ENCODE assay signal across 8 cellular contexts in genomic region chr11:134050541-134051383, GRCh38. TPM values are rescaled to one million over a fixed set of nuclear protein-coding genes. Genes with fewer than 3 reads are reported as not detected.
DNase-seq lines count a peak whose midpoint lies in the region; ATAC-seq, FAIRE-seq and TF ChIP-seq lines count a peak whose summit lies in the region.

No MANE protein-coding gene starts in this region.

- H3K4me1 ChIP-seq in HepG2 (ENCODE audit: insufficient read depth, low read length), result no peaks in the 10 kb centered on the region

- H3K36me3 ChIP-seq in HepG2 (replicated peaks in 1 of 2; ENCODE audit: control insufficient read depth in 1 of 2, insufficient read depth in 2 of 2, low read length in 2 of 2), result no peaks in the 10 kb centered on the region

- no peak overlapping the region for H3K9ac ChIP-seq in HepG2 (ENCODE audit: insufficient read depth, low read depth, low read length)

- TF ChIP-seq EP300 in HepG2 (IDR thresholded peaks at IDR 0.05; ENCODE audit: low read depth in 2 of 2, low read length in 2 of 2) (no peak), HepG2 (CRISPR knock-in tag; IDR thresholded peaks at IDR 0.05; ENCODE audit: borderline replicate concordance) (no peak)

- TF ChIP-seq POLR2A in HepG2 (IDR thresholded peaks at IDR 0.05; ENCODE audit: insufficient read depth in 1 of 2, low read depth in 2 of 2, low read length in 2 of 2), result no peak

- CTCF ChIA-PET in HepG2 (lab: Yijun Ruan, JAX; ENCODE audit: low intra/inter-chr PET ratio, low total read pairs), result interaction anchor here (2.3 to 2.5 kb wide), 2 partner anchors 48 to 89 kb away, joined by 9 to 22 read pairs; no protein-coding TSS in a partner anchor

- peak; percentile 82 for TF ChIP-seq RAD21 in HepG2 (CRISPR knock-in tag; IDR thresholded peaks at IDR 0.05)

- POLR2A ChIA-PET in HepG2 (lab: Yijun Ruan, JAX), result no interaction called here

- H4K20me1 ChIP-seq in HepG2 (ENCODE audit: insufficient read depth, low read length), result no peaks in the 10 kb centered on the region

- intact Hi-C loops in HepG2 (cut with micrococcal nuclease; ENCODE audit: unreplicated experiment), result loop anchor here (1.0 to 2.0 kb wide), 2 partner anchors 48 to 89 kb away; no protein-coding TSS in a partner anchor

- DNase-seq in ACHN, result peak; percentile 51
- DNase-seq in NCI-H2196 (lab: John Stamatoyannopoulos, UW; ENCODE audit: unreplicated experiment), result peak; percentile 88
- DNase-seq in cerebellum (ENCODE audit: low spot score), result peak; percentile 82
- DNase-seq in HepG2 (ENCODE audit: low spot score), result peak; percentile 32
- DNase-seq in stimulated activated CD4-positive, alpha-beta T cell treated with anti-CD3 and anti-CD28 coated beads, Interleukin-4, amount 100 ng/mL, for 48 hours (ENCODE audit: low read depth in 2 of 2), result peak; percentile 57 to 68

- H3K9me3 ChIP-seq in HepG2 (ENCODE audit: low read length), result no peaks in the 10 kb centered on the region

- no peak overlapping the region for H2AFZ ChIP-seq in HepG2 (ENCODE audit: low read length)

- ATAC-seq in GM18517 (IDR thresholded peaks at IDR 0.05; ENCODE audit: unreplicated experiment) (peak; percentile 64), HG03045 (IDR thresholded peaks at IDR 0.05; ENCODE audit: unreplicated experiment) (peak; percentile 76), HepG2 (peak; percentile 92)
- ATAC-seq in activated CD4-positive, CD25-positive, alpha-beta regulatory T cell treated with anti-CD3 and anti-CD28 coated beads, Interleukin-2, amount 50 U/mL, for 24 hours, result peak; percentile 88 to 92

- H3K79me2 ChIP-seq in HepG2 (ENCODE audit: insufficient read depth, low read length), result no peaks in the 10 kb centered on the region

- in situ Hi-C loops in ACHN (cut with HindIII; ENCODE audit: low pct_ligation_motif_present, low pct_unique_long_range_greater_than_20kb, low sequenced_read_pairs), result no loop called here
- in situ Hi-C loops in HepG2 (cut with HindIII; ENCODE audit: extremely low pct_ligation_motif_present, low pct_unique_long_range_greater_than_20kb), result no loop called here

- peak overlapping the region in 1 of 3 experiments; percentile 28; a peak in 1 of 6 replicates for H3K4me3 ChIP-seq in HepG2 (replicated peaks in 1 of 3; ENCODE audit: insufficient read depth in 1 of 3, low read depth in 2 of 3, low read length in 3 of 3)

- BruUV-seq in HepG2 (replicated peaks; lab: Mats Ljungman, UMichigan), result no TSS peak

- H3K27me3 ChIP-seq in HepG2 (ENCODE audit: control insufficient read depth in 1 of 2, insufficient read depth in 2 of 2, low read length in 2 of 2), result peaks cover 9 to 49% of the 10 kb centered on the region in 2 experiments; a peak in 4 of 5 replicates

- H3K4me2 ChIP-seq in HepG2 (ENCODE audit: low read depth, low read length), result peak overlapping the region; percentile 45; the same call in 1 of the 2 replicates

- no peak for FAIRE-seq in HepG2 (lab: Jason Lieb, UNC)

- 58% methylated on average over 24 of the region's 43 CpGs for WGBS in HepG2 (ENCODE audit: low lambda C conversion rate)

- TF ChIP-seq CTCF in HepG2 (CRISPR knock-in tag; IDR thresholded peaks at IDR 0.05), result peak; percentile 92

- no peak overlapping the region for H3K27ac ChIP-seq in HepG2 (ENCODE audit: extremely low read length, insufficient read depth, low read length)

TF ChIP-seq in HepG2, 621 proteins besides CTCF, POLR2A, EP300 and RAD21 (continues in another document):
- TF ChIP-seq PITX1 (CRISPR knock-in tag; IDR thresholded peaks at IDR 0.05) (0 out of 2 replicates have a peak, but pooled peaks have one; percentile 23), SMAD1 (CRISPR knock-in tag; IDR thresholded peaks at IDR 0.05; ENCODE audit: borderline replicate concordance, low read depth) (no peak), ZNF777 (CRISPR knock-in tag; IDR thresholded peaks at IDR 0.05) (peak; percentile 37; the same call in 1 of the 2 replicates), GABPB1 (CRISPR knock-in tag; IDR thresholded peaks at IDR 0.05) (peak; percentile 32; the same call in 1 of the 2 replicates), ZNF788 (CRISPR knock-in tag; IDR thresholded peaks at IDR 0.05; ENCODE audit: borderline replicate concordance) (peak; percentile 24; the same call in 1 of the 2 replicates), ZNF138 (CRISPR knock-in tag; IDR thresholded peaks at IDR 0.05; ENCODE audit: low read depth) (no peak), ZNF225 (CRISPR knock-in tag; IDR thresholded peaks at IDR 0.05) (no peak; the same call in 1 of the 2 replicates), FOXM1 (CRISPR knock-in tag; IDR thresholded peaks at IDR 0.05) (no peak), XRCC5 (optimal IDR thresholded peaks at IDR 0.05; ENCODE audit: low read length) (peak; percentile 71), STAG1 (CRISPR knock-in tag; IDR thresholded peaks at IDR 0.05) (peak; percentile 79), ZXDC (CRISPR knock-in tag; IDR thresholded peaks at IDR 0.05) (no peak), NONO (IDR thresholded peaks at IDR 0.05) (no peak), NONO (CRISPR knock-in tag; conservative IDR thresholded peaks at IDR 0.05) (0 out of 2 replicates have a peak, but pooled peaks have one; percentile 20), ZNF230 (CRISPR knock-in tag; IDR thresholded peaks at IDR 0.05) (no peak), REPIN1 (CRISPR knock-in tag; IDR thresholded peaks at IDR 0.05; ENCODE audit: borderline replicate concordance, low read depth) (0 out of 2 replicates have a peak, but pooled peaks have one; percentile 37), KDM2A (CRISPR knock-in tag; IDR thresholded peaks at IDR 0.05; ENCODE audit: borderline replicate concordance, low read depth) (peak; percentile 61; the same call in 1 of the 2 replicates), ISL2 (CRISPR knock-in tag; IDR thresholded peaks at IDR 0.05) (no peak), ZNF879 (CRISPR knock-in tag; IDR thresholded peaks at IDR 0.05) (no peak), PATZ1 (CRISPR knock-in tag; IDR thresholded peaks at IDR 0.05) (peak; percentile 83), AHR (CRISPR knock-in tag; IDR thresholded peaks at IDR 0.05) (no peak)

RNA-seq across cellular contexts. Expression of gene JAM3, which starts 18.1 kb away (rescaled TPM):
- total RNA-seq in cerebellum, result 49.5 TPM
- 2.0 and 2.8 TPM in 2 replicates for total RNA-seq in HepG2 (2016; rRNA removed; fragmentation: Illumina TruSeq; extraction: Trizol)
- total RNA-seq in HepG2 (2016; cell fraction: cytosol; rRNA removed; fragmentation: Illumina TruSeq; extraction: Trizol; ENCODE audit: low read depth), result 0.20 and 0.26 TPM in 2 replicates
- total RNA-seq in HepG2 (2016; cell fraction: insoluble cytoplasmic fraction; rRNA removed; fragmentation: Illumina TruSeq; extraction: Trizol), result 1.3 and 2.8 TPM in 2 replicates
- 0.87 and 0.96 TPM in 2 replicates for total RNA-seq in HepG2 (2016; cell fraction: membrane; rRNA removed; fragmentation: Illumina TruSeq; extraction: Trizol)
- total RNA-seq in HepG2 (2016; cell fraction: nucleus; rRNA removed; fragmentation: Illumina TruSeq; extraction: Trizol), result 2.9 and 3.8 TPM in 2 replicates
- 0.71 and 0.98 TPM in 2 replicates for polyA plus RNA-seq in HepG2 (2011; rRNA removed)
- 0.83 and 1.1 TPM in 2 replicates for polyA plus RNA-seq in HepG2 (2011; cell fraction: cytosol; rRNA removed)
- polyA plus RNA-seq in HepG2 (2011; cell fraction: nucleus; rRNA removed), result 1.2 and 1.7 TPM in 2 replicates
- 0.97 and 1.0 TPM in 2 replicates for polyA plus RNA-seq in HepG2 (2012)
- 0.15 TPM in 2 replicates for polyA plus RNA-seq in HepG2 (2016; cell fraction: cytosol; fragmentation: Illumina TruSeq; extraction: Trizol; ENCODE audit: low read depth)
- 1.6 and 1.7 TPM in 2 replicates for polyA plus RNA-seq in HepG2 (2016; cell fraction: insoluble cytoplasmic fraction; fragmentation: Illumina TruSeq; extraction: Trizol; ENCODE audit: low read depth)
- polyA plus RNA-seq in HepG2 (2016; cell fraction: membrane; fragmentation: Illumina TruSeq; extraction: Trizol; ENCODE audit: low read depth), result 0.31 and 0.49 TPM in 2 replicates
- polyA plus RNA-seq in HepG2 (2016; cell fraction: nucleus; fragmentation: Illumina TruSeq; extraction: Trizol; ENCODE audit: insufficient read depth, low read depth), result 5.8 and 6.6 TPM in 2 replicates
- polyA minus RNA-seq in HepG2 (2011; rRNA and poly(A)+ RNA removed; ENCODE audit: low replicate concordance), result 1.6 TPM in 1 of 2 replicates, not detected in the other
- polyA minus RNA-seq in HepG2 (2011; cell fraction: cytosol; rRNA and poly(A)+ RNA removed), result 1.1 and 1.2 TPM in 2 replicates
- polyA minus RNA-seq in HepG2 (2011; cell fraction: nucleus; rRNA and poly(A)+ RNA removed), result 0.37 and 0.39 TPM in 2 replicates

Comparison
In these comparisons a context has a peak if more than half of its experiments do, and no peak if none do; other contexts are left out.
1. DNase-seq: peak in every context shown above with its lines; median percentile 88 in NCI-H2196; 82 in cerebellum; 62 in stimulated activated CD4-positive, alpha-beta T cell treated with anti-CD3 and anti-CD28 coated beads, Interleukin-4, amount 100 ng/mL, for 48 hours; 51 in ACHN; 32 in HepG2.
2. RNA of gene JAM3, which starts 18.1 kb away (total RNA-seq): 49.5 TPM in cerebellum (single experiment); 0.20 to 3.8 TPM in HepG2; every median in the first group is over 10 times any median in the second.
3. Peak in every context shown above with its lines, with median percentiles within 50 percentile points of each other: ATAC-seq.